ENCODE assay signal across 21 cellular contexts in the genomic region with DNA sequence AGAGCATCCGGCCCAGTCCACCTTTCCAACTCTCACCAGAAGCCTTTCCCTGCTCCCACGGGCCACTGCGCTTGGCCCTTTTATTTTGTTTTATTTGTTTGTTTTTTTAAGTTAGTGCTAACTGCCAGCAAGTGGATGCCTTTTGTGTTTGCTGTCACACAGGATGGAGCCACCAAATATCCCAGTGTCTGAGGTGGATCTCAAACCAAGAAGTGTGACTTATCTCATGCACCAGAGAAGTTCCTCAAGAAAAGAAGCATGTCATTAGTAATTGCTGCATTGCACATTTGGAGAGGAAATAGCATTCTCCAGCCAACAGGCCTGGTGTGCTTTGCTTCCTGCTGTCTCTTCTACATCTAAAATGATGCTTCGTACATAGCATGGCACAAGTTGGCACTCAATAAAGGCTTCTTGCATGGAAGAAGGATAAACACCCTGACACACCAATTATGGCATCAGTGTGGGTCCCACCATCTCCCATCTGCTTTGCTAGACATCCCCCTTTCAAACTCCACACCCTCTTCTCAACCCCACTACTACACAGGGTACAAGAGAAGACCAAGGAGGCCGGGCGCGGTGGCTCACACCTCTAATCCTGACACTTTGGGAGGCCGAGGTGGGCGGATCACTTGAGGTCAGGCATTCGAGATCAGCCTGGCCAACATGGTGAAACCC. TPM values are rescaled to one million over a fixed set of nuclear protein-coding genes. Genes with fewer than 3 reads are reported as not detected.
DNase-seq lines count a peak whose midpoint lies in the region; ATAC-seq, FAIRE-seq and TF ChIP-seq lines count a peak whose summit lies in the region.
"Had no signal": no experiment of that assay in that cellular context is flagged by ENCODE, and none has a peak within 500 bp of the region (broad histone marks: within the 10 kb centered on the region; RNA-seq: fewer than 3 reads in every experiment).

No MANE protein-coding gene starts in this region.

- H3K4me1 ChIP-seq in stomach: peaks cover 4 to 31% (median 25%) of the 10 kb centered on the region in 4 donors
- H3K4me1 ChIP-seq: uterus had no signal

- no peak for ATAC-seq in HG02571 (IDR thresholded peaks at IDR 0.05; ENCODE audit: unreplicated experiment)
- ATAC-seq: right cardiac atrium had no signal

- peaks cover 0 to 9% (median 0%) of the 10 kb centered on the region in 3 donors for H3K27me3 ChIP-seq in stomach
- H3K27me3 ChIP-seq: suprapubic skin, uterus had no signal

- TF ChIP-seq CTCF in AG10803 (conservative IDR thresholded peaks at IDR 0.05; ENCODE audit: low read length) (no peak), nephron progenitor cell (IDR thresholded peaks at IDR 0.05) (no peak), stomach (IDR thresholded peaks at IDR 0.05) (no peak)

- WGBS in stomach, 5 donors: 86 to 94% (median 90%) methylated on average over 10 of the region's 10 CpGs

- peak overlapping the region; percentile 91 for H3K4me3 Mint-ChIP-seq in nephron progenitor cell

- H3K4me3 ChIP-seq in AG10803 (ENCODE audit: low read length) (no peak overlapping the region), stomach (no peak overlapping the region)
- H3K4me3 ChIP-seq: left ventricle myocardium inferior, suprapubic skin, uterus had no signal

- no peaks in the 10 kb centered on the region for H3K36me3 ChIP-seq in stomach
- H3K36me3 ChIP-seq: left ventricle myocardium inferior, suprapubic skin, uterus had no signal

- no peaks in the 10 kb centered on the region for H3K9me3 ChIP-seq in stomach
- H3K9me3 ChIP-seq: left ventricle myocardium inferior, suprapubic skin, uterus had no signal

- H3K9me3 Mint-ChIP-seq in nephron progenitor cell: no peaks in the 10 kb centered on the region
- H3K9me3 Mint-ChIP-seq: activated T-cell treated with anti-CD3 and anti-CD28 coated beads, Interleukin-2, amount 50 U/mL, for 4 hours had no signal

- DNase-seq in AG10803 (ENCODE audit: low read depth) (peak; percentile 18), H54 (ENCODE audit: insufficient read length, low spot score) (peak; percentile 15), dermis blood vessel endothelial cell (peak; percentile 32), nephron progenitor cell (no peak), stomach (no peak), NCI-H2029 (lab: John Stamatoyannopoulos, UW) (no peak)
- DNase-seq in activated CD4-positive, alpha-beta T cell treated with anti-CD3 and anti-CD28 coated beads for 1 hour: no peak
- DNase-seq: activated naive CD4-positive, alpha-beta T cell treated with anti-CD3 and anti-CD28 coated beads, Interleukin-2, amount 50 U/mL, for 16 hours; activated T-cell treated with anti-CD3 and anti-CD28 coated beads, Interleukin-2, amount 50 U/mL, for 4 hours; CD4-positive, CD25-positive, alpha-beta regulatory T cell; DND-41; effector memory CD4-positive, alpha-beta T cell; left ventricle myocardium inferior; NCI-H2107; NCI-H524 treated with DMSO at 0.1 percent for 48 hours; uterus had no signal

- no peaks in the 10 kb centered on the region for H3K36me3 Mint-ChIP-seq in nephron progenitor cell (ENCODE audit: low read depth)

- peaks cover 4% of the 10 kb centered on the region for H3K27me3 Mint-ChIP-seq in nephron progenitor cell (ENCODE audit: low read depth, poor library complexity)

- TF ChIP-seq POLR2A in H54 (IDR thresholded peaks at IDR 0.05; ENCODE audit: low read depth, low read length) (no peak), stomach (IDR thresholded peaks at IDR 0.05) (no peak)

- peaks cover 17% of the 10 kb centered on the region for H3K4me1 Mint-ChIP-seq in nephron progenitor cell

- TF ChIP-seq EP300 in stomach (IDR thresholded peaks at IDR 0.05): no peak

- no peak overlapping the region for H3K27ac ChIP-seq in stomach
- H3K27ac ChIP-seq: left ventricle myocardium inferior, suprapubic skin, uterus had no signal

- H3K27ac Mint-ChIP-seq in nephron progenitor cell: peak overlapping the region; percentile 39
- H3K27ac Mint-ChIP-seq: CD4-positive, CD25-positive, alpha-beta regulatory T cell had no signal

- no peak for FAIRE-seq in H54 (lab: Jason Lieb, UNC)
- FAIRE-seq: RCC 7860 had no signal

- intact Hi-C loops in stomach (cut with DNase I; ENCODE audit: low total_unique reads): no loop called here

RNA-seq across cellular contexts. Expression of a gene that starts 1.9 kb away (rescaled TPM):
- total RNA-seq in dermis blood vessel endothelial cell (39.7 and 53.3 TPM in 2 replicates), stomach (10 to 100 TPM; 10.7 to 58.9 (median 32.7) TPM)
- polyA plus RNA-seq in stomach: 1 to 10 TPM; 3.2 to 5.5 (median 5.2) TPM

RNA-seq across cellular contexts. Expression of a gene that starts 32.2 kb away (rescaled TPM):
- total RNA-seq in dermis blood vessel endothelial cell (under 0.01 and 0.14 TPM in 2 replicates), stomach (1 to 10 TPM in 2 of 5 donors, under 1 TPM in 1, not detected in 2; under 0.01 to 2.8 (median 1.2) TPM)
- polyA plus RNA-seq in stomach: under 1 TPM in 1 of 3 donors, not detected in 2; 0.23 TPM
- total RNA-seq: CD4-positive, CD25-positive, alpha-beta regulatory T cell; LHCN-M2; right cardiac atrium had no signal
- polyA plus RNA-seq: CD4-positive, CD25-positive, alpha-beta regulatory T cell had no signal

Comparison
In these comparisons a context has a peak if more than half of its experiments do, and no peak if none do; other contexts are left out.
1. DNase-seq: peak in AG10803 (single experiment), H54 (single experiment) and dermis blood vessel endothelial cell (single experiment); none in nephron progenitor cell (single experiment), activated CD4-positive, alpha-beta T cell treated with anti-CD3 and anti-CD28 coated beads for 1 hour (single experiment), stomach (single experiment) and NCI-H2029 (single experiment).